In genomic region chr3:14214764-14215163, GRCh38 we compare ENCODE assay signal across 1 cellular context.
TF ChIP-seq lines count a peak whose summit lies in the region.

No MANE protein-coding gene starts in this region.

TF ChIP-seq in IMR-90, 13 proteins besides CTCF, POLR2A, EP300 and RAD21:
- TF ChIP-seq BHLHE40 (IDR thresholded peaks at IDR 0.05; ENCODE audit: low read depth, low read length) (no peak), SMC3 (IDR thresholded peaks at IDR 0.05; ENCODE audit: low read depth, low read length) (no peak), FOS (IDR thresholded peaks at IDR 0.05; ENCODE audit: low read depth, low read length) (no peak), ELK1 (IDR thresholded peaks at IDR 0.05; ENCODE audit: borderline replicate concordance, low read depth, low read length) (no peak), MXI1 (IDR thresholded peaks at IDR 0.05; ENCODE audit: borderline replicate concordance, low read depth, low read length) (no peak), NFE2L2 (IDR thresholded peaks at IDR 0.05; ENCODE audit: low read depth, low read length) (no peak), MAFK (IDR thresholded peaks at IDR 0.05; ENCODE audit: low read depth, low read length) (no peak), RFX5 (IDR thresholded peaks at IDR 0.05; ENCODE audit: low read depth, low read length) (no peak), RCOR1 (IDR thresholded peaks at IDR 0.05; ENCODE audit: insufficient replicate concordance, low read length) (no peak), CHD1 (IDR thresholded peaks at IDR 0.05; ENCODE audit: low read depth, low read length) (no peak), CEBPB (IDR thresholded peaks at IDR 0.05; ENCODE audit: low read depth, low read length) (no peak), MAZ (IDR thresholded peaks at IDR 0.05; ENCODE audit: borderline replicate concordance, low read depth, low read length) (no peak)
